In genomic region chr11:130427581-130428211, GRCh38 we compare ENCODE assay signal across 9 cellular contexts. TPM values are rescaled to one million over a fixed set of nuclear protein-coding genes. Genes with fewer than 3 reads are reported as not detected.
DNase-seq lines count a peak whose midpoint lies in the region; TF ChIP-seq lines count a peak whose summit lies in the region.
"Had no signal": no experiment of that assay in that cellular context is flagged by ENCODE, and none has a peak within 500 bp of the region (broad histone marks: within the 10 kb centered on the region; RNA-seq: fewer than 3 reads in every experiment).

No MANE protein-coding gene starts in this region.

- H3K9me3 ChIP-seq in SJCRH30 (replicated peaks), result no peaks in the 10 kb centered on the region
- no peaks in the 10 kb centered on the region for H3K9me3 ChIP-seq in cardiac muscle cell (ENCODE audit: low read depth)
- H3K9me3 ChIP-seq in prostate gland, result no peaks in the 10 kb centered on the region

- peaks cover 18% of the 10 kb centered on the region; the same call in 1 of the 2 replicates for H3K27me3 ChIP-seq in SJCRH30
- H3K27me3 ChIP-seq in cardiac muscle cell, result peaks cover 45% of the 10 kb centered on the region
- H3K27me3 ChIP-seq in prostate gland (replicated peaks; ENCODE audit: insufficient read depth), result peaks cover 5% of the 10 kb centered on the region

- H3K4me1 Mint-ChIP-seq in Calu3 (ENCODE audit: low read depth, unreplicated experiment), result no peaks in the 10 kb centered on the region

- no peaks in the 10 kb centered on the region for H3K36me3 Mint-ChIP-seq in Calu3 (ENCODE audit: insufficient read depth, unreplicated experiment)

- no peaks in the 10 kb centered on the region for H3K9me3 Mint-ChIP-seq in Calu3 (ENCODE audit: low read depth, unreplicated experiment)

- under 1% methylated on average over 45 of the region's 72 CpGs for WGBS in prostate gland

- H3K27ac ChIP-seq in SJCRH30, result no peak overlapping the region
- no peak overlapping the region for H3K27ac ChIP-seq in cardiac muscle cell
- H3K27ac ChIP-seq in prostate gland, result no peak overlapping the region

- no peak for TF ChIP-seq POLR2A in prostate gland (IDR thresholded peaks at IDR 0.05)

- H3K4me3 ChIP-seq in SJCRH30 (peak overlapping the region; percentile 35), cardiac muscle cell (peak overlapping the region; percentile 28), prostate gland (peak overlapping the region; percentile 21 to 33)

- peak; percentile 10 for TF ChIP-seq CTCF in cardiac muscle cell (IDR thresholded peaks at IDR 0.05; ENCODE audit: low read depth, low read length)
- peak in 1 of 4 experiments; percentile 34 for TF ChIP-seq CTCF in prostate gland (IDR thresholded peaks at IDR 0.05)
- no peak for TF ChIP-seq CTCF in GM10266 (IDR thresholded peaks at IDR 0.05; ENCODE audit: control insufficient read depth, insufficient read depth, low read depth, missing control alignments)
- TF ChIP-seq CTCF in Calu3 (IDR thresholded peaks at IDR 0.05; ENCODE audit: unreplicated experiment), result no peak

- peaks cover 66% of the 10 kb centered on the region for H3K27me3 Mint-ChIP-seq in Calu3 (ENCODE audit: unreplicated experiment)

- intact Hi-C loops in prostate gland (cut with DNase I) (loop anchor here (2.0 kb wide), 2 partner anchors 37 to 213 kb away; no protein-coding TSS in a partner anchor), Calu3 (cut with micrococcal nuclease; ENCODE audit: unreplicated experiment) (no loop called here)

- no peak overlapping the region for H3K4me3 Mint-ChIP-seq in Calu3 (ENCODE audit: low read depth, unreplicated experiment)

- no TSS peak for BruUV-seq in Calu3 (replicated peaks; lab: Mats Ljungman, UMichigan)

- H3K4me1 ChIP-seq in SJCRH30, result no peaks in the 10 kb centered on the region
- peaks cover 11% of the 10 kb centered on the region for H3K4me1 ChIP-seq in cardiac muscle cell (ENCODE audit: low read depth)
- peaks cover 6% of the 10 kb centered on the region for H3K4me1 ChIP-seq in prostate gland (replicated peaks)

- H3K36me3 ChIP-seq in SJCRH30, result no peaks in the 10 kb centered on the region
- no peaks in the 10 kb centered on the region for H3K36me3 ChIP-seq in cardiac muscle cell
- H3K36me3 ChIP-seq in prostate gland, result no peaks in the 10 kb centered on the region

- H3K27ac Mint-ChIP-seq in Calu3 (ENCODE audit: unreplicated experiment), result no peak overlapping the region

- DNase-seq in ELF-1 (ENCODE audit: low read depth, low spot score) (peak; percentile 68), SJCRH30 (peak; percentile 42 to 44), cardiac muscle cell (ENCODE audit: low read depth in 1 of 2, low spot score in 1 of 2) (peak in 1 of 2 donors; percentile 51), prostate gland (ENCODE audit: low spot score) (no peak), HPDE6-E6E7 (ENCODE audit: extremely low spot score) (no peak), GM10266 (ENCODE audit: extremely low spot score) (no peak), GM19240 (ENCODE audit: insufficient read length, low spot score) (no peak), Calu3 (no peak)

- CTCF ChIA-PET in Calu3 (lab: Charles Lee), result interaction anchor here (1.1 kb wide), 1 partner anchor 38 kb away, joined by 3 read pairs; no protein-coding TSS in a partner anchor

RNA-seq across cellular contexts. Expression of gene ADAMTS8, which starts 0.7 kb away (rescaled TPM):
- 0.05 TPM in 1 of 2 replicates, not detected in the other for total RNA-seq in SJCRH30 (2014; rRNA removed; shearing (Covaris generic))
- 3.1 and 6.6 TPM in 2 replicates for total RNA-seq in cardiac muscle cell
- 3.8 and 4.0 TPM in 2 replicates for polyA plus RNA-seq in cardiac muscle cell
- total RNA-seq in prostate gland, result 1 to 10 TPM in 1 of 2 donors, under 1 TPM in 1; 0.82 to 1.7 TPM
- not detected in 2 replicates for total RNA-seq in Calu3 (2022)
- total RNA-seq: bronchial epithelial cell had no signal

RNA-seq across cellular contexts. Expression of gene ADAMTS15, which starts 20.7 kb away (rescaled TPM):
- total RNA-seq in SJCRH30 (2014; rRNA removed; shearing (Covaris generic)), result 6.9 and 7.9 TPM in 2 replicates
- total RNA-seq in cardiac muscle cell (12.9 and 13.0 TPM in 2 replicates), prostate gland (1 to 10 TPM in 1 of 2 donors, under 1 TPM in 1; 0.59 to 1.5 TPM), Calu3 (2022) (0.47 and 0.83 TPM in 2 replicates)
- 2.2 and 2.4 TPM in 2 replicates for polyA plus RNA-seq in cardiac muscle cell

Comparison
In these comparisons a context has a peak if more than half of its experiments do, and no peak if none do; other contexts are left out.
1. DNase-seq: peak in ELF-1 (single experiment) and SJCRH30 (2 of 2); none in prostate gland (single experiment), HPDE6-E6E7 (single experiment), GM10266 (single experiment), GM19240 (single experiment) and Calu3 (single experiment).
2. Peak in every context shown above with its lines, with median percentiles within 50 percentile points of each other: H3K4me3 ChIP-seq.